In the genomic region with DNA sequence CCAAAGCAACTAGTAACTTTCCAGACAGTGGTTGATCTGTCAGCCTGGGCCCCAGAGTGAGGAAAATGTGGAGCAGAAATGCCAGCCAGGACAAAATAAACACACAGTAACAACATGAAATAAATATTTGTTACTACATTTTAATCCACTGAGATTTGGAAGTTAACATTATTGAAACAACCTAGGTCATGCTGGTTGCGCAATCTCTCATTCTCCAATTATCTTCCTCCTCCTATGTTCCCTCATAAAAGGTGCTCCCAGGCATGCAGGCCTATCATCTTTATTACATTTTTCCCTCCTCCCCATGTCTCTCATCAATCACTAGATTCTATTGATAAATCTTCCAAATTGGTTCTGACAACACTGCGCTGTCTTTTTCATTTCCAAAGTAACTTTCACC, we compare ENCODE assay signal across 33 cellular contexts.
"Had no signal": no experiment of that assay in that cellular context is flagged by ENCODE, and none has a peak within 500 bp of the region (broad histone marks: within the 10 kb centered on the region; RNA-seq: fewer than 3 reads in every experiment).

No MANE protein-coding gene starts in this region.

- H3K4me1 ChIP-seq: adrenal gland, body of pancreas, breast epithelium had no signal

- H3K27ac ChIP-seq: adrenal gland, body of pancreas, brain microvascular endothelial cell, breast epithelium, VCaP had no signal

- H3K36me3 ChIP-seq: adrenal gland, brain microvascular endothelial cell, breast epithelium had no signal

- H3K4me3 ChIP-seq: adrenal gland, body of pancreas, breast epithelium had no signal

- H3K27me3 ChIP-seq: adrenal gland, body of pancreas, brain microvascular endothelial cell, breast epithelium had no signal

- DNase-seq: activated B cell treated with CpG ODN at 0.5 μM for 24 hours; activated CD4-positive, alpha-beta memory T cell treated with anti-CD3 and anti-CD28 coated beads for 36 hours; activated CD4-positive, alpha-beta T cell treated with anti-CD3 and anti-CD28 coated beads for 4 hours; activated CD4-positive, alpha-beta T cell treated with anti-CD3 and anti-CD28 coated beads, Interleukin-2, amount 10 ng/mL, durations not matched to agents 24 days and 14 days; activated CD4-positive, alpha-beta T cell treated with anti-CD3 and anti-CD28 coated beads, Interleukin-2, amount 50 U/mL, for 1 hour; activated CD4-positive, alpha-beta T cell treated with anti-CD3 and anti-CD28 coated beads, Interleukin-2, amount 50 U/mL, for 4 hours; activated CD4-positive, CD25-positive, alpha-beta regulatory T cell treated with anti-CD3 and anti-CD28 coated beads, Interleukin-2, amount 50 U/mL, for 72 hours; activated CD8-positive, alpha-beta memory T cell treated with anti-CD3 and anti-CD28 coated beads, Interleukin-2, amount 50 U/mL, for 4 hours; activated CD8-positive, alpha-beta T cell treated with anti-CD3 and anti-CD28 coated beads for 36 hours; activated effector memory CD4-positive, alpha-beta T cell treated with anti-CD3 and anti-CD28 coated beads, Interleukin-2, amount 50 U/mL, for 16 hours; activated gamma-delta T cell treated with Interleukin-2 at 50 U/mL for 16 hours; activated naive CD4-positive, alpha-beta T cell; activated naive CD4-positive, alpha-beta T cell treated with anti-CD3 and anti-CD28 coated beads for 36 hours; activated naive CD4-positive, alpha-beta T cell treated with anti-CD3 and anti-CD28 coated beads, Interleukin-2, amount 50 U/mL, for 16 hours; activated naive CD8-positive, alpha-beta T cell treated with anti-CD3 and anti-CD28 coated beads for 36 hours; activated T-cell treated with anti-CD3 and anti-CD28 coated beads for 4 hours; activated T-cell treated with anti-CD3 and anti-CD28 coated beads, Interleukin-2, amount 50 U/mL, for 1 hour; activated T-cell treated with anti-CD3 and anti-CD28 coated beads, Interleukin-2, amount 50 U/mL, for 4 hours; activated T-cell treated with anti-CD3 and anti-CD28 coated beads, Interleukin-2, amount 50 U/mL, for 72 hours; adrenal gland; amniotic stem cell; aorta; body of pancreas; brain microvascular endothelial cell; central memory CD4-positive, alpha-beta T cell; T-helper 17 cell; T1000 had no signal

- FAIRE-seq: astrocyte, TTC549 had no signal

- H3K9me3 ChIP-seq: adrenal gland, body of pancreas had no signal

- ATAC-seq: activated CD8-positive, alpha-beta T cell treated with anti-CD3 and anti-CD28 coated beads for 36 hours; activated naive CD4-positive, alpha-beta T cell treated with anti-CD3 and anti-CD28 coated beads, Interleukin-2, amount 50 U/mL, for 72 hours; activated T-cell treated with anti-CD3 and anti-CD28 coated beads, Interleukin-2, amount 50 U/mL, for 4 hours; activated T-cell treated with anti-CD3 and anti-CD28 coated beads, Interleukin-2, amount 50 U/mL, for 72 hours; activated T-helper 17 cell treated with anti-CD3 and anti-CD28 coated beads, Interleukin-2, amount 50 U/mL, for 72 hours; body of pancreas; T-helper 17 cell had no signal
